23 cellular contexts compared by ENCODE assay signal in the genomic region with DNA sequence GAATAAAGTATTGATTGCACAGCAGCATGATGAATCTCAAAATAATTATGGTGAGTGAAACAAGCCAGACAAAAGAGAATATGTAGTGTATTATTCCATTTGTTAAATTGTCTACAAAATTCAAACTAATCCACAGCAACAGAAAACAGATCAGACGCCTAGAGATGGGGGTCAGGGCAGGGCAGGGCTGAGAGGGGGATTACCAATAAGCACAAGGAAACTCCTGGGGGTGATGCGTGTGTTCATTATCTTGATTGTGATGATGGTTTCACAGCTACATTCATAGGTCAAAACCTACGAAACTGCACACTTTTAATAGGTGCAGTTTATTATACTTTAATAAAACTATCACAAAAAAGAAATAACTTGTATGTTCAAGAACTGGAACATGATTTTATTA.
"Had no signal": no experiment of that assay in that cellular context is flagged by ENCODE, and none has a peak within 500 bp of the region (broad histone marks: within the 10 kb centered on the region; RNA-seq: fewer than 3 reads in every experiment).

No MANE protein-coding gene starts in this region.

- H3K9me3 ChIP-seq: MG63, SJSA1 had no signal

- H3K36me3 ChIP-seq: MG63, SJSA1 had no signal

- H3K27me3 ChIP-seq: MG63, SJSA1 had no signal

- H3K4me3 ChIP-seq: MG63, SJSA1, SK-N-MC had no signal

- DNase-seq: Karpas-422, KG1, MG63, NCI-H1092, NCI-H1105 treated with DMSO at 0.1 percent for 48 hours, NCI-H1417 treated with DMSO at 0.1 percent for 48 hours, NCI-H146, NCI-H1694 treated with DMSO at 0.1 percent for 48 hours, NCI-H1930, NCI-H2081, NCI-H2171, NCI-H226, NCI-H446, NCI-H510A, NCI-H524 treated with DMSO at 0.1 percent for 48 hours, NCI-H69, NCI-H774, Right ventricle myocardium superior, RPMI8226, SIG-M5 had no signal

- H3K27ac ChIP-seq: SJSA1, SK-N-MC had no signal

- ATAC-seq: HepG2 had no signal

- H3K4me1 ChIP-seq: SJSA1 had no signal
